8 cellular contexts compared by ENCODE assay signal in the genomic region with DNA sequence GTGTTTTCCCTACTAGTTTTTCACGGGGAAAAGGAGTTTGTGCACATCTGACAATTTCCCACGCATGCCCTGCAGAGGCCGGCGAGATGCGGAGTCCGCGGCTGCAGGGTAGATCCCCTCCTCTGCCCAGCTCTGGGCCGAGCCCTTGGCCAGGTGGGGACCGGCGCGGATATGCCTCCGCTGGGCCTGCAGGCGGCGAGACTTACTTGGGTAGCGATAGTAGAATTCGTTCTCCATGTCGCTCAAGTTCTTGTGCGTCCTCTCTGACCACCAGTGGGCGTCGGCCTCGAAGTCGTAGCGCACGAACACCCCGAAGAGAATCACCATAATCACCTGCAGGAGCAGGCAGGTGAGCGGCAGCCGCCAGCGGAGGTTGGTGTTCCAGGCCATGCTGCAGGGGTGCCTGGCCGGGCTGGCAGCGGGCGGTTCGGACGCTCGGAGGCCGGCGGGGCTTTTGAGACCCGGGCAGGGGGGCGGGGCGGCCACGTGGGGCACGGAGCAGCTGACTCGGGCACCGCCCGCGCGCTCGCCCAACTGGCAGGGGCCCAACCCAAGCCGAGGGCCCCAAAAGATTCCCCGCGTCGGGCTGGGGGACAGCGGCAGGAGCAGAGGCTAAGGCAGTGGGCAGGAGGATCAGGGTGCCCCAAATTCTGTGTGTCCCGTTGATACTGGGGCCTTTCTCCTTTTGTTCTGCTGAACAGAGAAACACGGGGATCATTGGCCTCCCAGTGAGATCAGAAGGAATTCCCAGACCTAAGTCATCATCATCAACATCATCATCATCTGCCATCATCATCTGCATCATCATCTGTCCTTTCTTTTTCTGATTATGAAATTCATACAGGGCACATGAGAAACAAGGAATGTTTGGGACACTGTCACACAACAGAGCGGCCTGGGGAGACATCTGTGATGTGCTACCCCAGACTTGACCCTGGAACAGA. TPM values are rescaled to one million over a fixed set of nuclear protein-coding genes. Genes with fewer than 3 reads are reported as not detected.
A peak's percentile ranks its signal among the peaks of the same experiment; 100 is the strongest.
DNase-seq lines count a peak whose midpoint lies in the region; ATAC-seq and TF ChIP-seq lines count a peak whose summit lies in the region.

A gene (minus strand): TSS at position 429 of the 944 bp plus-strand sequence. CDS start 39 bp downstream, at position 390.

- no peaks in the 10 kb centered on the region for H3K27me3 ChIP-seq in HCT116 (ENCODE audit: insufficient read depth, low read length)
- peaks cover 4 to 86% (median 21%) of the 10 kb centered on the region in 3 donors for H3K27me3 ChIP-seq in psoas muscle (ENCODE audit: insufficient read depth in 3 of 3, low read length in 2 of 3)

- peaks cover 8% of the 10 kb centered on the region for H3K4me1 Mint-ChIP-seq in CD14-positive monocyte
- H3K4me1 Mint-ChIP-seq in activated naive CD8-positive, alpha-beta T cell (ENCODE audit: low read depth) = peaks cover 9% of the 10 kb centered on the region

- H3K9me3 Mint-ChIP-seq in CD14-positive monocyte = peaks cover 0 to 4% (median 0%) of the 10 kb centered on the region in 7 donors
- no peaks in the 10 kb centered on the region for H3K9me3 Mint-ChIP-seq in activated naive CD8-positive, alpha-beta T cell (ENCODE audit: low read depth)

- peaks cover 30 to 56% (median 46%) of the 10 kb centered on the region in 3 donors for H3K27me3 Mint-ChIP-seq in CD14-positive monocyte (ENCODE audit: low read depth in 3 of 3)
- H3K27me3 Mint-ChIP-seq in activated naive CD8-positive, alpha-beta T cell = peaks cover 37% of the 10 kb centered on the region

- no peaks in the 10 kb centered on the region for H3K79me2 ChIP-seq in HCT116 (ENCODE audit: insufficient read depth, low read length)

- TF ChIP-seq RAD21 in HCT116 (IDR thresholded peaks at IDR 0.05; ENCODE audit: low read depth) = no peak

- DNase-seq in CD14-positive monocyte (ENCODE audit: low spot score) = no peak
- no peak for DNase-seq in HCT116 (ENCODE audit: low read depth, low spot score)
- DNase-seq in left cardiac atrium = peak; percentile 40
- DNase-seq in psoas muscle = no peak
- DNase-seq in T-helper 9 cell = no peak

- no peak within 1 kb of the TSS for H3K9ac ChIP-seq in HCT116 (ENCODE audit: low read length)

- ATAC-seq in HCT116 = no peak
- ATAC-seq in left cardiac atrium = peak; percentile 34 to 57
- ATAC-seq in psoas muscle = peak in 1 of 4 donors; percentile 23
- ATAC-seq in GM19035 (IDR thresholded peaks at IDR 0.05; ENCODE audit: unreplicated experiment) = no peak
- no peak for ATAC-seq in GM19395 (IDR thresholded peaks at IDR 0.05; ENCODE audit: unreplicated experiment)

- H3K27ac Mint-ChIP-seq in CD14-positive monocyte = no peak within 1 kb of the TSS
- H3K27ac Mint-ChIP-seq in activated naive CD8-positive, alpha-beta T cell = no peak within 1 kb of the TSS

- BruUV-seq in HCT116 (replicated peaks; lab: Mats Ljungman, UMichigan) = no TSS peak

- no peaks in the 10 kb centered on the region for H3K9me3 ChIP-seq in HCT116 (ENCODE audit: control insufficient read depth in 1 of 2, insufficient read depth in 1 of 2, low read depth in 1 of 2, low read length in 2 of 2)
- no peaks in the 10 kb centered on the region for H3K9me3 ChIP-seq in psoas muscle

- H3K36me3 Mint-ChIP-seq in CD14-positive monocyte = no peaks in the 10 kb centered on the region
- no peaks in the 10 kb centered on the region for H3K36me3 Mint-ChIP-seq in activated naive CD8-positive, alpha-beta T cell

- intact Hi-C loops in CD14-positive monocyte (cut with micrococcal nuclease) = no loop called here
- intact Hi-C loops in HCT116 (cut with micrococcal nuclease) = no loop called here
- intact Hi-C loops in left cardiac atrium (cut with DNase I) = no loop called here
- intact Hi-C loops in psoas muscle (cut with DNase I) = no loop called here

- H2AFZ ChIP-seq in HCT116 (ENCODE audit: low read depth, low read length, poor library complexity, severe bottlenecking) = no peak within 1 kb of the TSS

- RAD21 ChIA-PET in HCT116 (lab: Charles Lee; ENCODE audit: low non-redundant PET in 1 of 2, low total read pairs in 2 of 2, uncharacterized antibody in 2 of 2, unreplicated experiment in 2 of 2) = no interaction called here

- H3K27ac ChIP-seq in HCT116 (ENCODE audit: low read depth, low read length) = no peak within 1 kb of the TSS
- H3K27ac ChIP-seq in psoas muscle = no peak within 1 kb of the TSS

- peaks cover 4 to 20% of the 10 kb centered on the region in 2 experiments for H3K4me1 ChIP-seq in HCT116 (ENCODE audit: control insufficient read depth in 1 of 2, insufficient read depth in 2 of 2, low read length in 2 of 2)
- no peaks in the 10 kb centered on the region for H3K4me1 ChIP-seq in psoas muscle

- no peaks in the 10 kb centered on the region for H3K36me3 ChIP-seq in HCT116 (ENCODE audit: control insufficient read depth in 1 of 2, insufficient read depth in 2 of 2, low read length in 2 of 2)
- no peaks in the 10 kb centered on the region for H3K36me3 ChIP-seq in psoas muscle (ENCODE audit: insufficient read depth in 1 of 2, low read depth in 1 of 2)

- H3K4me3 ChIP-seq in HCT116 (replicated peaks in 1 of 2; ENCODE audit: low read depth in 1 of 2, low read length in 2 of 2) (no peak within 1 kb of the TSS), psoas muscle (peak within 1 kb of the TSS; percentile 44)

- peak within 1 kb of the TSS; percentile 65 to 85 for H3K4me3 Mint-ChIP-seq in CD14-positive monocyte
- H3K4me3 Mint-ChIP-seq in activated naive CD8-positive, alpha-beta T cell = peak within 1 kb of the TSS; percentile 40

- H3K4me2 ChIP-seq in HCT116 (ENCODE audit: low read length) = peak within 1 kb of the TSS; percentile 23; the same call in 1 of the 2 replicates

- TF ChIP-seq POLR2A in HCT116 (IDR thresholded peaks at IDR 0.05; ENCODE audit: borderline replicate concordance, extremely low read depth, insufficient read depth, insufficient read length) = no peak

- peak; percentile 30 for TF ChIP-seq CTCF in CD14-positive monocyte (IDR thresholded peaks at IDR 0.05)
- no peak for TF ChIP-seq CTCF in HCT116 (IDR thresholded peaks at IDR 0.05 in 2 of 3, conservative IDR thresholded peaks at IDR 0.05 in 1 of 3; ENCODE audit: borderline replicate concordance in 1 of 3, insufficient read depth in 1 of 3, low read depth in 2 of 3, low read length in 2 of 3)
- TF ChIP-seq CTCF in psoas muscle (IDR thresholded peaks at IDR 0.05) = no peak

- H3K9me2 ChIP-seq in HCT116 (ENCODE audit: insufficient read depth) = no peaks in the 10 kb centered on the region

- CTCF ChIA-PET in HCT116 (lab: Charles Lee) = no interaction called here

- 3 to 4% (median 3%) methylated on average over 39 to 55 of the region's 55 CpGs for WGBS in psoas muscle, 3 donors

- no peaks in the 10 kb centered on the region for H4K20me1 ChIP-seq in HCT116 (ENCODE audit: insufficient read depth)

- POLR2A ChIA-PET in HCT116 (lab: Charles Lee) = no interaction called here

TF ChIP-seq in HCT116, 20 proteins besides CTCF, POLR2A, EP300 and RAD21:
- no peak for TF ChIP-seq FOSL1 (IDR thresholded peaks at IDR 0.05; ENCODE audit: low read depth)

RNA-seq across cellular contexts. Expression of the gene that starts here (rescaled TPM):
- polyA plus RNA-seq in CD14-positive monocyte (not detected), psoas muscle (under 1 TPM in 2 of 3 donors, not detected in 1; 0.55 to 0.66 TPM)
- total RNA-seq in HCT116 (2021; ENCODE audit: unreplicated experiment) (not detected), left cardiac atrium (1 to 10 TPM in 1 of 2 donors, under 1 TPM in 1; 0.15 to 1.8 TPM), psoas muscle (under 1 TPM in 2 of 4 donors, not detected in 2; 0.30 to 0.32 TPM)
- not detected in 2 replicates for polyA plus RNA-seq in HCT116 (2012)

Comparison
In these comparisons a context has a peak if more than half of its experiments do, and no peak if none do; other contexts are left out.
1. ATAC-seq: peak in left cardiac atrium (2 of 2); none in HCT116 (single experiment), GM19035 (single experiment) and GM19395 (single experiment).